Comparison of ENCODE assay signal across 19 cellular contexts in the genomic region with DNA sequence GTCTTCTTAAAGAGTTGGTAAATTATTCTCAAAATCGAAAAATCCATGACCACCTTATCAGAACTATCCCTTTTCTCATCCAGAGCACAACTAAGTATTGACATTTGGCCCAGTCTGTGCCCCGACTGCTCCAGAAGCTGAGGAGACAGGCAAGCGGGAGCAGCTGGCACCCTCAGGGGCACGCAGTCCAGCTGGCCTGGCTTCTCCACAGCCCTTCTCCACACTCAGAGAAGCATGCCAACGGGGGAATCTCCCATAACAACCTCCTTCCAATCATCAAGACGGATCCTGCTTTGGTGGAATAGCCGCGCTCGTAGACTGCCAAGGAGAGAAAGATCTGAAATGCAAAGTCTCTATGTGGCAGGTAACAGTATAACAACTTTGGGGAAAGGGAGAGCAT.
A peak's percentile ranks its signal among the peaks of the same experiment; 100 is the strongest.
DNase-seq lines count a peak whose midpoint lies in the region; ATAC-seq lines count a peak whose summit lies in the region.
"Had no signal": no experiment of that assay in that cellular context is flagged by ENCODE, and none has a peak within 500 bp of the region (broad histone marks: within the 10 kb centered on the region; RNA-seq: fewer than 3 reads in every experiment).

No MANE protein-coding gene starts in this region.

- peak overlapping the region in 6 of 7 donors; percentile 57 to 73 (median 68) for H3K4me3 Mint-ChIP-seq in CD8-positive, alpha-beta memory T cell
- no peak overlapping the region for H3K4me3 Mint-ChIP-seq in activated naive CD8-positive, alpha-beta T cell treated with anti-CD3 and anti-CD28 coated beads, Interleukin-2, amount 50 U/mL, for 24 hours
- H3K4me3 Mint-ChIP-seq in naive thymus-derived CD8-positive, alpha-beta T cell, result peak overlapping the region in 9 of 10 donors; percentile 23 to 77 (median 63)
- H3K4me3 Mint-ChIP-seq: activated B cell treated with CpG ODN at 0.5 μM for 24 hours had no signal

- peaks cover 0 to 5% (median 4%) of the 10 kb centered on the region in 3 donors for H3K36me3 Mint-ChIP-seq in CD8-positive, alpha-beta memory T cell
- H3K36me3 Mint-ChIP-seq in activated naive CD8-positive, alpha-beta T cell treated with anti-CD3 and anti-CD28 coated beads, Interleukin-2, amount 50 U/mL, for 24 hours (ENCODE audit: low read depth), result peaks cover 5% of the 10 kb centered on the region
- H3K36me3 Mint-ChIP-seq in naive thymus-derived CD8-positive, alpha-beta T cell, result peaks cover 0 to 3% (median under 1%) of the 10 kb centered on the region in 3 donors

- CTCF ChIA-PET in CD8-positive, alpha-beta memory T cell (lab: Charles Lee), result interaction anchor here (1.4 to 1.9 kb wide), 3 partner anchors 10 to 49 kb away, joined by 5 to 11 read pairs (median 6); no protein-coding TSS in a partner anchor

- peaks cover 80% of the 10 kb centered on the region for H3K4me1 ChIP-seq in CD8-positive, alpha-beta memory T cell (ENCODE audit: insufficient read depth, low read length)

- no peaks in the 10 kb centered on the region for H3K9me3 Mint-ChIP-seq in CD8-positive, alpha-beta memory T cell
- no peaks in the 10 kb centered on the region for H3K9me3 Mint-ChIP-seq in activated naive CD8-positive, alpha-beta T cell treated with anti-CD3 and anti-CD28 coated beads, Interleukin-2, amount 50 U/mL, for 24 hours
- H3K9me3 Mint-ChIP-seq in naive thymus-derived CD8-positive, alpha-beta T cell, result no peaks in the 10 kb centered on the region
- H3K9me3 Mint-ChIP-seq: activated B cell treated with CpG ODN at 0.5 μM for 24 hours had no signal

- peak overlapping the region; percentile 53 for H3K4me3 ChIP-seq in CD8-positive, alpha-beta memory T cell (ENCODE audit: low read length)
- H3K4me3 ChIP-seq: BLaER1, thyroid gland had no signal

- H3K27me3 Mint-ChIP-seq in CD8-positive, alpha-beta memory T cell, result peaks cover 0 to 2% of the 10 kb centered on the region in 2 donors
- H3K27me3 Mint-ChIP-seq in activated naive CD8-positive, alpha-beta T cell treated with anti-CD3 and anti-CD28 coated beads, Interleukin-2, amount 50 U/mL, for 24 hours, result no peaks in the 10 kb centered on the region
- no peaks in the 10 kb centered on the region for H3K27me3 Mint-ChIP-seq in naive thymus-derived CD8-positive, alpha-beta T cell

- no peaks in the 10 kb centered on the region for H3K9me3 ChIP-seq in CD8-positive, alpha-beta memory T cell (ENCODE audit: low read length)
- H3K9me3 ChIP-seq: BLaER1, thyroid gland had no signal

- no peaks in the 10 kb centered on the region for H3K36me3 ChIP-seq in CD8-positive, alpha-beta memory T cell (ENCODE audit: insufficient read depth, low read length)
- H3K36me3 ChIP-seq: thyroid gland had no signal

- H3K27me3 ChIP-seq in CD8-positive, alpha-beta memory T cell (ENCODE audit: insufficient read depth, low read length, poor library complexity, severe bottlenecking), result no peaks in the 10 kb centered on the region
- H3K27me3 ChIP-seq: BLaER1, foreskin keratinocyte, thyroid gland had no signal

- peak overlapping the region; percentile 57 to 97 (median 94) for H3K27ac Mint-ChIP-seq in CD8-positive, alpha-beta memory T cell
- H3K27ac Mint-ChIP-seq in activated naive CD8-positive, alpha-beta T cell treated with anti-CD3 and anti-CD28 coated beads, Interleukin-2, amount 50 U/mL, for 24 hours, result peak overlapping the region; percentile 78
- peak overlapping the region; percentile 85 to 98 (median 95) for H3K27ac Mint-ChIP-seq in naive thymus-derived CD8-positive, alpha-beta T cell
- H3K27ac Mint-ChIP-seq: activated B cell treated with CpG ODN at 0.5 μM for 24 hours had no signal

- peaks cover 47 to 89% (median 73%) of the 10 kb centered on the region in 3 donors for H3K4me1 Mint-ChIP-seq in CD8-positive, alpha-beta memory T cell
- peaks cover 74% of the 10 kb centered on the region for H3K4me1 Mint-ChIP-seq in activated naive CD8-positive, alpha-beta T cell treated with anti-CD3 and anti-CD28 coated beads, Interleukin-2, amount 50 U/mL, for 24 hours
- peaks cover 37 to 89% (median 50%) of the 10 kb centered on the region in 4 donors for H3K4me1 Mint-ChIP-seq in naive thymus-derived CD8-positive, alpha-beta T cell
- H3K4me1 Mint-ChIP-seq: activated B cell treated with CpG ODN at 0.5 μM for 24 hours had no signal

- no peak for ATAC-seq in activated naive CD8-positive, alpha-beta T cell treated with anti-CD3 and anti-CD28 coated beads, Interleukin-2, amount 50 U/mL, for 24 hours
- no peak for ATAC-seq in naive thymus-derived CD8-positive, alpha-beta T cell

- H3K27ac ChIP-seq in CD8-positive, alpha-beta memory T cell (ENCODE audit: low read depth, low read length), result peak overlapping the region; percentile 76
- H3K27ac ChIP-seq: 22Rv1, BLaER1, foreskin keratinocyte, HL-60, thyroid gland had no signal

- DNase-seq in DMS 273 (lab: John Stamatoyannopoulos, UW; ENCODE audit: unreplicated experiment), result peak; percentile 20
- DNase-seq in DMS 273 treated with DMSO at 0.1 percent for 48 hours (lab: John Stamatoyannopoulos, UW), result no peak
- DNase-seq in CD8-positive, alpha-beta memory T cell, result no peak
- DNase-seq in activated naive CD8-positive, alpha-beta T cell treated with anti-CD3 and anti-CD28 coated beads, Interleukin-2, amount 50 U/mL, for 24 hours, result no peak
- no peak for DNase-seq in naive thymus-derived CD8-positive, alpha-beta T cell
- DNase-seq in stimulated activated CD4-positive, alpha-beta T cell treated with anti-CD3 and anti-CD28 coated beads, Interleukin-4, amount 100 ng/mL, for 4 hours, result no peak
- DNase-seq in RPMI8226, result no peak
- DNase-seq in NCI-H446 treated with DMSO at 0.1 percent for 48 hours (lab: John Stamatoyannopoulos, UW), result no peak
- DNase-seq: activated B cell treated with CpG ODN at 0.5 μM for 24 hours; foreskin keratinocyte; left colon; NCI-H2029 treated with DMSO at 0.1 percent for 48 hours; occipital lobe; Right ventricle myocardium superior; stimulated activated CD4-positive, alpha-beta T cell treated with anti-CD3 and anti-CD28 coated beads, Interleukin-2, amount 100 ng/mL, for 48 hours; thyroid gland had no signal

- POLR2A ChIA-PET in CD8-positive, alpha-beta memory T cell (lab: Charles Lee), result interaction anchor here (1.5 to 1.8 kb wide), 2 partner anchors 10 to 85 kb away, joined by 5 to 12 read pairs; partner anchors contain the start of gene AFAP1
- POLR2A ChIA-PET in naive thymus-derived CD8-positive, alpha-beta T cell (lab: Charles Lee), result no interaction called here
